Comparison of ENCODE assay signal across 8 cellular contexts in the genomic region with DNA sequence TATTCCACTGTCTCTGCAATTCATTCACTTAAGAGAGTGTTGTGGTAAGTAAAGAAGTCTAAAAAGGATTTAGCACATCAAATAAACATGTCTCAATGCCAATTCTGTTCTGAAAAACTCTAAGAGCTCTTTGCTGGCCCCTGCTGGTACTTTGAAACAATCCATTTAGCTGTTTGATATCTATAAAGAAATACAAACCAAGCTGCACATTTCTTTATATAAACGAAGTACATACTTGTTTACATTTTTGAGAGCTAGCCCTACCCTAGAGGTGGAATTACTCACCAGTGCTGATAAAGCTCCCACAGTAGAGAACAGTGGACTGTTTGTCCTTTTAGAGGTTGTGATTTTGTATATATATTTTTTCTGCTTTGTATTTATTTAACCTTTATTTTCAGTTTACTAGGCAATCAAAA.
DNase-seq lines count a peak whose midpoint lies in the region; ATAC-seq, FAIRE-seq and TF ChIP-seq lines count a peak whose summit lies in the region.

No MANE protein-coding gene starts in this region.

- H3K9me3 ChIP-seq in BE2C: no peaks in the 10 kb centered on the region
- H3K9me3 ChIP-seq in PC-9 (ENCODE audit: insufficient read depth, low read depth): no peaks in the 10 kb centered on the region

- no peaks in the 10 kb centered on the region for H3K79me2 ChIP-seq in PC-9 (ENCODE audit: low read depth)

- H3K27ac ChIP-seq in PC-9: peak overlapping the region; percentile 58

- intact Hi-C loops in PC-9 (cut with micrococcal nuclease; ENCODE audit: unreplicated experiment) (loop anchor here (1.0 to 5.0 kb wide), 3 partner anchors 124 to 270 kb away; no protein-coding TSS in a partner anchor), posterior vena cava (cut with DNase I) (no loop called here)

- no peak overlapping the region for H2AFZ ChIP-seq in PC-9

- POLR2A ChIA-PET in PC-9 (lab: Charles Lee; ENCODE audit: unreplicated experiment): interaction anchor here (0.6 kb wide), 1 partner anchor 41 kb away, joined by 3 read pairs; no protein-coding TSS in a partner anchor

- H3K36me3 ChIP-seq in BE2C (no peaks in the 10 kb centered on the region), PC-9 (ENCODE audit: low read depth) (no peaks in the 10 kb centered on the region)

- peak overlapping the region; percentile 34; the same call in 1 of the 2 replicates for H3K4me2 ChIP-seq in PC-9

- H3K4me1 Mint-ChIP-seq in activated T-cell treated with anti-CD3 and anti-CD28 coated beads, Interleukin-2, amount 50 U/mL, for 4 hours (ENCODE audit: low read depth): no peaks in the 10 kb centered on the region

- FAIRE-seq in H54 (lab: Jason Lieb, UNC): peak; percentile 27

- H3K4me3 Mint-ChIP-seq in activated T-cell treated with anti-CD3 and anti-CD28 coated beads, Interleukin-2, amount 50 U/mL, for 4 hours: no peak overlapping the region

- no peaks in the 10 kb centered on the region for H4K20me1 ChIP-seq in PC-9 (ENCODE audit: insufficient read depth)

- TF ChIP-seq POLR2A in H54 (IDR thresholded peaks at IDR 0.05; ENCODE audit: low read depth, low read length): no peak

- H3F3A ChIP-seq in PC-9 (ENCODE audit: insufficient read depth, low read depth): peaks cover 3% of the 10 kb centered on the region; the same call in 1 of the 2 replicates

- no peaks in the 10 kb centered on the region for H3K27me3 Mint-ChIP-seq in activated T-cell treated with anti-CD3 and anti-CD28 coated beads, Interleukin-2, amount 50 U/mL, for 4 hours (ENCODE audit: low read depth)

- H3K36me3 Mint-ChIP-seq in activated T-cell treated with anti-CD3 and anti-CD28 coated beads, Interleukin-2, amount 50 U/mL, for 4 hours (ENCODE audit: insufficient read depth): no peaks in the 10 kb centered on the region

- no TSS peak for BruUV-seq in PC-9 (replicated peaks; lab: Mats Ljungman, UMichigan)

- no peaks in the 10 kb centered on the region for H3K27me3 ChIP-seq in BE2C
- H3K27me3 ChIP-seq in PC-9 (ENCODE audit: insufficient read depth, low read depth): no peaks in the 10 kb centered on the region

- no peaks in the 10 kb centered on the region for H3K9me2 ChIP-seq in PC-9 (ENCODE audit: insufficient read depth)

- no peak for ATAC-seq in activated T-cell treated with anti-CD3 and anti-CD28 coated beads, Interleukin-2, amount 50 U/mL, for 4 hours
- no peak for ATAC-seq in GM18907 (IDR thresholded peaks at IDR 0.05; ENCODE audit: unreplicated experiment)

- CTCF ChIA-PET in PC-9 (lab: Charles Lee): interaction anchor here (0.6 to 1.8 kb wide), 6 partner anchors 10 to 242 kb away, joined by 4 to 11 read pairs (median 5); no protein-coding TSS in a partner anchor

- no peaks in the 10 kb centered on the region for H3K9me3 Mint-ChIP-seq in activated T-cell treated with anti-CD3 and anti-CD28 coated beads, Interleukin-2, amount 50 U/mL, for 4 hours

- no peak overlapping the region for H3K4me3 ChIP-seq in BE2C (ENCODE audit: low read depth, low read length)
- no peak overlapping the region for H3K4me3 ChIP-seq in PC-9
- no peak overlapping the region for H3K4me3 ChIP-seq in epithelial cell of esophagus (ENCODE audit: low read length)

- peak; percentile 73 for TF ChIP-seq CTCF in BE2C (IDR thresholded peaks at IDR 0.05; ENCODE audit: low read depth, low read length)
- TF ChIP-seq CTCF in PC-9 (conservative IDR thresholded peaks at IDR 0.05): peak; percentile 68
- peak; percentile 70 for TF ChIP-seq CTCF in epithelial cell of esophagus (IDR thresholded peaks at IDR 0.05; ENCODE audit: insufficient read depth, low read depth, low read length, missing control alignments)

- peak; percentile 39 for DNase-seq in BE2C
- DNase-seq in H54 (ENCODE audit: insufficient read length, low spot score): no peak
- DNase-seq in PC-9: peak; percentile 23 to 84
- DNase-seq in epithelial cell of esophagus (ENCODE audit: low read depth): peak; percentile 88
- peak; percentile 79 for DNase-seq in non-pigmented ciliary epithelial cell (ENCODE audit: low read depth)
- no peak for DNase-seq in activated T-cell treated with anti-CD3 and anti-CD28 coated beads, Interleukin-2, amount 50 U/mL, for 4 hours
- no peak for DNase-seq in posterior vena cava (ENCODE audit: low spot score)

- H3K4me1 ChIP-seq in BE2C (peaks cover 6% of the 10 kb centered on the region), PC-9 (replicated peaks; ENCODE audit: insufficient read depth) (peaks cover 9% of the 10 kb centered on the region)

Comparison
In these comparisons a context has a peak if more than half of its experiments do, and no peak if none do; other contexts are left out.
1. DNase-seq: peak in BE2C (single experiment), PC-9 (2 of 2), epithelial cell of esophagus (single experiment) and non-pigmented ciliary epithelial cell (single experiment); none in H54 (single experiment), activated T-cell treated with anti-CD3 and anti-CD28 coated beads, Interleukin-2, amount 50 U/mL, for 4 hours (single experiment) and posterior vena cava (single experiment).
2. Peak in every context shown above with its lines, with median percentiles within 50 percentile points of each other: CTCF ChIP-seq.